In the genomic region with DNA sequence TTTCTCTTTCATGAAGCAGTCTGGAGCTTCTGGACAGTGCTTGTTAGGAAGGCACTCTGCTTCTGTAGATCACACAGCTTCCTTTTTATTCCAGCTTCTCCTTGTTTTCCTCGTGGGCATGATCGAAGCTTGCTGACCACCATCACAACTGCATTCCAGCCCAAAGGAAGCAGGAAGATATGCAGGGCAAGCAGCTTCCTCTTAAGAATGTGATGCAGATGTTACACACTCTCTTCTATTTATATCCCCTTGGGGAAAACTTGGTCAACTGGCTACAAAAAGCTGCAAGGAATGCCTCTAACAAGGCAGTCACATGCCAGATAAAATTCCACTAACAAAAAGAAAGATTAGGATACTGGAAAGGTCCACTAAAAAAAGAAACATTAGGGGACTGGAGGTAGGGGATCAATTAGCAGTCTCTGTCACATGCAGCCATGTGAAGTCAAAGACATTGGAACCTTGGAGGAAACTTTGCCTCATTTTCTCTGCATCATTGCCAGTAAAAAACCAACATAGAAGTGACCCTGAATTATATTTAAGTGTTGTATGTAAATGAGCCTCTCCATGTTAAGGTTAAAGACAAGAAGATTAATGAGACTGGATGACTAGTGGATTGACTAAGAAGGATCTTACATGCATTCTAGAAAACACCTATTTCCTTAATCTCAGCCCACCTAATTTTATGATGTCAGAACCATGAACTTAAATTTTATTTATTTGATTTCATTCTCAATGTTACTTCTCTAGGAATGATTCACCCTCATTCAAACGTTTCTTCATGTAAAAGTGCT, we compare ENCODE assay signal across 16 cellular contexts.
A peak's percentile ranks its signal among the peaks of the same experiment; 100 is the strongest.
DNase-seq lines count a peak whose midpoint lies in the region; ATAC-seq and FAIRE-seq lines count a peak whose summit lies in the region.
"Had no signal": no experiment of that assay in that cellular context is flagged by ENCODE, and none has a peak within 500 bp of the region (broad histone marks: within the 10 kb centered on the region; RNA-seq: fewer than 3 reads in every experiment).

No MANE protein-coding gene starts in this region.

- no peak for DNase-seq in activated T-cell treated with anti-CD3 and anti-CD28 coated beads, Interleukin-2, amount 50 U/mL, for 4 hours
- DNase-seq in activated T-cell treated with anti-CD3 and anti-CD28 coated beads, Interleukin-2, amount 50 U/mL, for 48 hours: no peak
- DNase-seq in MV-4-11 (lab: John Stamatoyannopoulos, UW) (peak; percentile 9), fibroblast of gingiva (ENCODE audit: low read depth) (peak; percentile 67), trophoblast cell (peak in 1 of 2 donors; percentile 62), urothelium cell line (ENCODE audit: low spot score) (no peak)
- DNase-seq in activated CD4-positive, alpha-beta memory T cell treated with anti-CD3 and anti-CD28 coated beads for 36 hours: no peak
- DNase-seq: foreskin keratinocyte, left colon, MM.1S, NCI-H446, tibial artery had no signal

- no peak overlapping the region for H4K12ac ChIP-seq in trophoblast cell (ENCODE audit: low read depth, low read length)

- no peak overlapping the region for H2AK5ac ChIP-seq in trophoblast cell (ENCODE audit: low read length)

- no peaks in the 10 kb centered on the region for H3K27me3 ChIP-seq in trophoblast cell (ENCODE audit: insufficient read depth, low read length)
- H3K27me3 ChIP-seq: foreskin keratinocyte, tibial artery had no signal

- intact Hi-C loops in activated CD4-positive, alpha-beta memory T cell treated with anti-CD3 and anti-CD28 coated beads for 36 hours (cut with micrococcal nuclease): loop anchor here (1.0 to 2.0 kb wide), 2 partner anchors 18 to 24 kb away; no protein-coding TSS in a partner anchor

- H2AFZ ChIP-seq in trophoblast cell (ENCODE audit: insufficient read depth, low read length, poor library complexity): no peak overlapping the region

- no peaks in the 10 kb centered on the region for H3K9me3 Mint-ChIP-seq in activated T-cell treated with anti-CD3 and anti-CD28 coated beads, Interleukin-2, amount 50 U/mL, for 4 hours
- H3K9me3 Mint-ChIP-seq in activated CD4-positive, alpha-beta memory T cell treated with anti-CD3 and anti-CD28 coated beads for 36 hours: no peaks in the 10 kb centered on the region
- H3K9me3 Mint-ChIP-seq: central memory CD8-positive, alpha-beta T cell had no signal

- H3K36me3 ChIP-seq in trophoblast cell (ENCODE audit: control insufficient read depth in 1 of 2, insufficient read depth in 2 of 2, low read length in 2 of 2): no peaks in the 10 kb centered on the region
- H3K36me3 ChIP-seq: tibial artery had no signal

- H3K4me3 ChIP-seq in trophoblast cell (ENCODE audit: low read depth, low read length): no peak overlapping the region
- H3K4me3 ChIP-seq: skin epidermis, tibial artery had no signal

- H3K4ac ChIP-seq in trophoblast cell (ENCODE audit: low read depth, low read length): no peak overlapping the region

- FAIRE-seq in urothelium cell line (lab: Jason Lieb, UNC): no peak

- no peak overlapping the region for H4K8ac ChIP-seq in trophoblast cell (ENCODE audit: low read depth, low read length)

- H3K14ac ChIP-seq in trophoblast cell (ENCODE audit: low read length): no peak overlapping the region

- no peak overlapping the region for H3K23ac ChIP-seq in trophoblast cell (ENCODE audit: low read length)

- H2BK5ac ChIP-seq in trophoblast cell (ENCODE audit: low read depth, low read length, poor library complexity): no peak overlapping the region

- H3K9me3 ChIP-seq in trophoblast cell (ENCODE audit: insufficient read depth, low read depth, low read length): no peaks in the 10 kb centered on the region
- H3K9me3 ChIP-seq: tibial artery had no signal

- no peak overlapping the region for H2BK120ac ChIP-seq in trophoblast cell (ENCODE audit: insufficient read depth, low read length, poor library complexity)

- no peak overlapping the region for H3K9ac ChIP-seq in trophoblast cell (ENCODE audit: low read length)

- H3K4me2 ChIP-seq in trophoblast cell (ENCODE audit: low read length): peak overlapping the region; percentile 15

- no peak overlapping the region for H3K27ac Mint-ChIP-seq in activated CD4-positive, alpha-beta memory T cell treated with anti-CD3 and anti-CD28 coated beads for 36 hours
- H3K27ac Mint-ChIP-seq: B cell had no signal

- no peaks in the 10 kb centered on the region for H3K4me1 ChIP-seq in trophoblast cell (ENCODE audit: control insufficient read depth in 1 of 2, insufficient read depth in 2 of 2, low read length in 2 of 2)
- H3K4me1 ChIP-seq: foreskin keratinocyte, tibial artery had no signal

- H3K27ac ChIP-seq in trophoblast cell (ENCODE audit: low read depth, low read length): no peak overlapping the region
- H3K27ac ChIP-seq: foreskin keratinocyte, skin epidermis, tibial artery had no signal

- no peak overlapping the region for H4K91ac ChIP-seq in trophoblast cell (ENCODE audit: low read depth, low read length)

- H2BK12ac ChIP-seq in trophoblast cell (ENCODE audit: low read length): no peak overlapping the region

- peaks cover 1% of the 10 kb centered on the region for H3K79me1 ChIP-seq in trophoblast cell (ENCODE audit: low read length)

- H3K27me3 Mint-ChIP-seq in activated T-cell treated with anti-CD3 and anti-CD28 coated beads, Interleukin-2, amount 50 U/mL, for 4 hours (ENCODE audit: low read depth): no peaks in the 10 kb centered on the region
- H3K27me3 Mint-ChIP-seq in activated CD4-positive, alpha-beta memory T cell treated with anti-CD3 and anti-CD28 coated beads for 36 hours: no peaks in the 10 kb centered on the region
- H3K27me3 Mint-ChIP-seq: central memory CD8-positive, alpha-beta T cell had no signal

- no peaks in the 10 kb centered on the region for H3K79me2 ChIP-seq in trophoblast cell (ENCODE audit: control insufficient read depth, insufficient read depth, low read length, poor library complexity)

- no peak overlapping the region for H3K4me3 Mint-ChIP-seq in activated T-cell treated with anti-CD3 and anti-CD28 coated beads, Interleukin-2, amount 50 U/mL, for 4 hours
- H3K4me3 Mint-ChIP-seq in activated CD4-positive, alpha-beta memory T cell treated with anti-CD3 and anti-CD28 coated beads for 36 hours: no peak overlapping the region
- H3K4me3 Mint-ChIP-seq: B cell; central memory CD8-positive, alpha-beta T cell had no signal

- H3K18ac ChIP-seq in trophoblast cell (ENCODE audit: low read length): no peak overlapping the region

- CTCF ChIA-PET in activated CD4-positive, alpha-beta memory T cell treated with anti-CD3 and anti-CD28 coated beads for 36 hours (lab: Charles Lee): interaction anchor here (0.6 kb wide), 1 partner anchor 13 kb away, joined by 3 read pairs; no protein-coding TSS in a partner anchor

- no CpG with 5 or more reads among the region's 3 CpGs for WGBS in trophoblast cell (ENCODE audit: extremely low coverage, insufficient coverage, insufficient read length)

- POLR2A ChIA-PET in activated CD4-positive, alpha-beta memory T cell treated with anti-CD3 and anti-CD28 coated beads for 36 hours (lab: Charles Lee): no interaction called here

- ATAC-seq in activated T-cell treated with anti-CD3 and anti-CD28 coated beads, Interleukin-2, amount 50 U/mL, for 4 hours: peak; percentile 77 to 83
- ATAC-seq in GM19463 (IDR thresholded peaks at IDR 0.05; ENCODE audit: unreplicated experiment): no peak
- ATAC-seq: foreskin keratinocyte, left colon had no signal

- peaks cover 14% of the 10 kb centered on the region for H3K4me1 Mint-ChIP-seq in activated T-cell treated with anti-CD3 and anti-CD28 coated beads, Interleukin-2, amount 50 U/mL, for 4 hours (ENCODE audit: low read depth)
- H3K4me1 Mint-ChIP-seq in activated CD4-positive, alpha-beta memory T cell treated with anti-CD3 and anti-CD28 coated beads for 36 hours (ENCODE audit: low read depth): peaks cover 22% of the 10 kb centered on the region
- H3K4me1 Mint-ChIP-seq: B cell; central memory CD8-positive, alpha-beta T cell had no signal

- no peaks in the 10 kb centered on the region for H3K36me3 Mint-ChIP-seq in activated T-cell treated with anti-CD3 and anti-CD28 coated beads, Interleukin-2, amount 50 U/mL, for 4 hours (ENCODE audit: insufficient read depth)
- H3K36me3 Mint-ChIP-seq in activated CD4-positive, alpha-beta memory T cell treated with anti-CD3 and anti-CD28 coated beads for 36 hours: no peaks in the 10 kb centered on the region

Comparison
In these comparisons a context has a peak if more than half of its experiments do, and no peak if none do; other contexts are left out.
1. DNase-seq: peak in MV-4-11 (single experiment) and fibroblast of gingiva (single experiment); none in activated T-cell treated with anti-CD3 and anti-CD28 coated beads, Interleukin-2, amount 50 U/mL, for 4 hours (single experiment), activated T-cell treated with anti-CD3 and anti-CD28 coated beads, Interleukin-2, amount 50 U/mL, for 48 hours (0 of 2), urothelium cell line (single experiment) and activated CD4-positive, alpha-beta memory T cell treated with anti-CD3 and anti-CD28 coated beads for 36 hours (single experiment).